ENCODE assay signal across 8 cellular contexts in genomic region chr10:113269333-113269732, GRCh38.
"Had no signal": no experiment of that assay in that cellular context is flagged by ENCODE, and none has a peak within 500 bp of the region (broad histone marks: within the 10 kb centered on the region; RNA-seq: fewer than 3 reads in every experiment).

No MANE protein-coding gene starts in this region.

- H3K9me3 ChIP-seq: HAP-1 had no signal

- H3K36me3 ChIP-seq: HAP-1 had no signal

- H3K27ac ChIP-seq: HL-60 had no signal

- FAIRE-seq: H54, HepG2 had no signal

- ATAC-seq: HCT116, HepG2 had no signal

- H3K4me3 ChIP-seq: HAP-1 had no signal

- H3K4me1 ChIP-seq: HAP-1 had no signal

- DNase-seq: GOT3, HFFc6, KBM-7 had no signal
